26 cellular contexts compared by ENCODE assay signal in genomic region chr6:116941727-116942126, GRCh38.
DNase-seq lines count a peak whose midpoint lies in the region; ATAC-seq, FAIRE-seq and TF ChIP-seq lines count a peak whose summit lies in the region.
"Had no signal": no experiment of that assay in that cellular context is flagged by ENCODE, and none has a peak within 500 bp of the region (broad histone marks: within the 10 kb centered on the region; RNA-seq: fewer than 3 reads in every experiment).

No MANE protein-coding gene starts in this region.

- DNase-seq in H7: peak; percentile 9
- DNase-seq in PC-3: peak; percentile 34
- no peak for DNase-seq in H1 (ENCODE audit: low read depth in 1 of 2, low spot score in 2 of 2)
- DNase-seq in progenitor cell of endocrine pancreas (ENCODE audit: low spot score, unreplicated experiment): no peak
- no peak for DNase-seq in RKO (ENCODE audit: low spot score)
- DNase-seq: activated CD4-positive, alpha-beta memory T cell treated with anti-CD3 and anti-CD28 coated beads, Interleukin-2, amount 10 ng/mL, durations not matched to agents 7 days and 5 days; activated CD4-positive, CD25-positive, alpha-beta regulatory T cell treated with anti-CD3 and anti-CD28 coated beads, Interleukin-2, amount 50 U/mL, for 72 hours; activated CD8-positive, alpha-beta memory T cell treated with anti-CD3 and anti-CD28 coated beads, Interleukin-2, amount 50 U/mL, for 48 hours; activated naive CD4-positive, alpha-beta T cell treated with anti-CD3 and anti-CD28 coated beads, Interleukin-2, amount 50 U/mL, for 16 hours; amniotic stem cell; C1 segment of cervical spinal cord; DMS79; natural killer cell; NCI-H1092 treated with DMSO at 0.1 percent for 48 hours; NCI-H187; NCI-H226; retina; SIG-M5; T-helper 1 cell; trophoblast cell had no signal

- H3K36me3 ChIP-seq in H7 (replicated peaks; ENCODE audit: control insufficient read depth, insufficient read depth, low read length) (no peaks in the 10 kb centered on the region), PC-3 (ENCODE audit: low read depth, low read length) (no peaks in the 10 kb centered on the region), H1 (ENCODE audit: control insufficient read depth in 2 of 4, insufficient read depth in 4 of 4, low read length in 3 of 4) (no peaks in the 10 kb centered on the region)
- H3K36me3 ChIP-seq: breast epithelium had no signal

- H2AFZ ChIP-seq in PC-3 (ENCODE audit: low read length): no peak overlapping the region
- 0 out of 2 replicates have a peak overlapping the region, but pooled peaks have one; percentile 38 for H2AFZ ChIP-seq in H1 (ENCODE audit: low read length)

- peaks cover 48% of the 10 kb centered on the region for H3K4me1 Mint-ChIP-seq in progenitor cell of endocrine pancreas (ENCODE audit: low read depth)
- H3K4me1 Mint-ChIP-seq: activated CD4-positive, alpha-beta memory T cell treated with anti-CD3 and anti-CD28 coated beads, Interleukin-2, amount 10 ng/mL, durations not matched to agents 7 days and 5 days; activated T-helper 17 cell treated with anti-CD3 and anti-CD28 coated beads, Interleukin-2, amount 50 U/mL, for 72 hours; natural killer cell had no signal

- H3K27me3 ChIP-seq in H7 (ENCODE audit: control insufficient read depth, insufficient read depth, low read length): no peaks in the 10 kb centered on the region
- H3K27me3 ChIP-seq in PC-3 (ENCODE audit: low read length): no peaks in the 10 kb centered on the region
- H3K27me3 ChIP-seq in H1 (replicated peaks in 1 of 4; ENCODE audit: control insufficient read depth in 3 of 4, extremely low read depth in 1 of 4, insufficient read depth in 3 of 4, low read length in 3 of 4): no peaks in the 10 kb centered on the region
- H3K27me3 ChIP-seq: breast epithelium had no signal

- H4K5ac ChIP-seq in H1 (ENCODE audit: insufficient read length, low read depth, low read length): no peak overlapping the region

- no peak overlapping the region for H3K18ac ChIP-seq in H1 (ENCODE audit: extremely low read depth, low read length)

- ATAC-seq in PC-3 (peak; percentile 53; the same call in 1 of the 2 replicates), GM21447 (IDR thresholded peaks at IDR 0.05; ENCODE audit: unreplicated experiment) (no peak), HG03039 (IDR thresholded peaks at IDR 0.05; ENCODE audit: unreplicated experiment) (no peak)
- ATAC-seq: activated T-helper 17 cell treated with anti-CD3 and anti-CD28 coated beads, Interleukin-2, amount 50 U/mL, for 72 hours; natural killer cell had no signal

- H3K14ac ChIP-seq in H1 (ENCODE audit: insufficient read length): no peak overlapping the region

- no peak overlapping the region for H2BK20ac ChIP-seq in H1 (ENCODE audit: low read length)

- CTCF ChIA-PET in PC-3 (lab: Charles Lee): no interaction called here
- CTCF ChIA-PET in H1 (lab: Charles Lee; ENCODE audit: partially characterized antibody): interaction anchor here (0.7 to 1.6 kb wide), 12 partner anchors 9 to 327 kb away, joined by 3 to 7 read pairs (median 3); partner anchors contain the start of gene RFX6

- H2BK15ac ChIP-seq in H1 (ENCODE audit: low read length): no peak overlapping the region

- H3K9ac ChIP-seq in PC-3 (ENCODE audit: low read length) (no peak overlapping the region), H1 (replicated peaks in 1 of 4; ENCODE audit: extremely low read depth in 1 of 4, low read depth in 3 of 4, low read length in 3 of 4) (no peak overlapping the region)

- intact Hi-C loops in PC-3 (cut with micrococcal nuclease): loop anchor here (1.0 to 2.0 kb wide), 2 partner anchors 27 to 60 kb away; no protein-coding TSS in a partner anchor

- H4K20me1 ChIP-seq in PC-3 (ENCODE audit: low read length) (no peaks in the 10 kb centered on the region), H1 (replicated peaks in 1 of 2; ENCODE audit: control insufficient read depth in 1 of 2, insufficient read depth in 2 of 2, low read length in 2 of 2) (no peaks in the 10 kb centered on the region)

- no peak overlapping the region for H3K4me3 ChIP-seq in H7 (ENCODE audit: insufficient read depth, low read depth, low read length)
- H3K4me3 ChIP-seq in PC-3 (ENCODE audit: low read length): no peak overlapping the region
- no peak overlapping the region for H3K4me3 ChIP-seq in H1 (ENCODE audit: extremely low read depth in 1 of 4, insufficient read depth in 2 of 4, low read depth in 3 of 4, low read length in 4 of 4)
- H3K4me3 ChIP-seq: breast epithelium had no signal

- H3K4me1 ChIP-seq in PC-3 (ENCODE audit: insufficient read depth, low read length) (peaks cover 20% of the 10 kb centered on the region), H1 (replicated peaks in 1 of 4; ENCODE audit: control insufficient read depth in 3 of 4, insufficient read depth in 4 of 4, low read length in 3 of 4) (no peaks in the 10 kb centered on the region)
- H3K4me1 ChIP-seq: breast epithelium had no signal

- H2BK5ac ChIP-seq in H1 (ENCODE audit: low read depth, low read length): no peak overlapping the region

- H2AK5ac ChIP-seq in H1 (ENCODE audit: low read depth, low read length): no peak overlapping the region

- no peak for FAIRE-seq in H1 (lab: Jason Lieb, UNC)
- FAIRE-seq: GM18507, keratinocyte had no signal

- H3K9me3 Mint-ChIP-seq in progenitor cell of endocrine pancreas (ENCODE audit: low read depth): peaks cover 3% of the 10 kb centered on the region
- H3K9me3 Mint-ChIP-seq: activated CD4-positive, alpha-beta memory T cell treated with anti-CD3 and anti-CD28 coated beads, Interleukin-2, amount 10 ng/mL, durations not matched to agents 7 days and 5 days; activated T-helper 17 cell treated with anti-CD3 and anti-CD28 coated beads, Interleukin-2, amount 50 U/mL, for 72 hours had no signal

- H3K23ac ChIP-seq in H1 (ENCODE audit: insufficient read length): no peak overlapping the region

- no peak overlapping the region for H4K8ac ChIP-seq in H1 (ENCODE audit: extremely low read depth, insufficient read depth, low read length)

- no peak for TF ChIP-seq EP300 in H1 (IDR thresholded peaks at IDR 0.05; ENCODE audit: borderline replicate concordance in 1 of 2, low read depth in 2 of 2, low read length in 2 of 2)

- H2BK120ac ChIP-seq in H1 (replicated peaks; ENCODE audit: low read depth, low read length): no peak overlapping the region

- H3K79me2 ChIP-seq in PC-3 (ENCODE audit: low read length) (no peaks in the 10 kb centered on the region), H1 (ENCODE audit: control insufficient read depth in 1 of 2, insufficient read depth in 2 of 2, low read length in 2 of 2) (no peaks in the 10 kb centered on the region)

- BruUV-seq in PC-3 (replicated peaks; lab: Mats Ljungman, UMichigan): no TSS peak

- H3K4ac ChIP-seq in H1 (replicated peaks; ENCODE audit: insufficient read length, low read depth, low read length): no peak overlapping the region

- no peaks in the 10 kb centered on the region for H3K36me3 Mint-ChIP-seq in progenitor cell of endocrine pancreas (ENCODE audit: insufficient read depth)
- H3K36me3 Mint-ChIP-seq: natural killer cell had no signal

- POLR2A ChIA-PET in PC-3 (lab: Charles Lee; ENCODE audit: unreplicated experiment): no interaction called here
- POLR2A ChIA-PET in H1 (lab: Charles Lee; ENCODE audit: partially characterized antibody): no interaction called here

- peak; percentile 59 for TF ChIP-seq CTCF in PC-3 (conservative IDR thresholded peaks at IDR 0.05; ENCODE audit: low read depth, low read length)
- peak in 2 of 3 experiments; percentile 30 to 32; a peak in 2 of 4 replicates for TF ChIP-seq CTCF in H1 (IDR thresholded peaks at IDR 0.05; ENCODE audit: control extremely low read depth in 1 of 3, insufficient read depth in 1 of 3, low read depth in 1 of 3, low read length in 3 of 3)
- TF ChIP-seq CTCF in progenitor cell of endocrine pancreas (IDR thresholded peaks at IDR 0.05; ENCODE audit: unreplicated experiment): peak; percentile 27

- no peaks in the 10 kb centered on the region for H3K9me2 ChIP-seq in PC-3 (replicated peaks; ENCODE audit: low read length)

- H3K4me3 Mint-ChIP-seq in progenitor cell of endocrine pancreas (ENCODE audit: low read depth): no peak overlapping the region
- H3K4me3 Mint-ChIP-seq: activated CD4-positive, alpha-beta memory T cell treated with anti-CD3 and anti-CD28 coated beads, Interleukin-2, amount 10 ng/mL, durations not matched to agents 7 days and 5 days; activated T-helper 17 cell treated with anti-CD3 and anti-CD28 coated beads, Interleukin-2, amount 50 U/mL, for 72 hours; natural killer cell had no signal

- H3K4me2 ChIP-seq in PC-3 (ENCODE audit: low read length) (no peak overlapping the region), H1 (ENCODE audit: insufficient read depth in 1 of 2, low read depth in 2 of 2, low read length in 2 of 2) (no peak overlapping the region)

- no peaks in the 10 kb centered on the region for H3K9me3 ChIP-seq in PC-3 (ENCODE audit: low read length)
- no peaks in the 10 kb centered on the region for H3K9me3 ChIP-seq in H1 (ENCODE audit: insufficient read depth in 2 of 2, low read depth in 1 of 2, low read length in 1 of 2)
- H3K9me3 ChIP-seq: breast epithelium had no signal

- no peak overlapping the region for H2BK12ac ChIP-seq in H1 (ENCODE audit: low read depth, low read length)

- H3K56ac ChIP-seq in H1 (replicated peaks; ENCODE audit: insufficient read length, low read depth, low read length): no peak overlapping the region

- no peaks in the 10 kb centered on the region for H3F3A ChIP-seq in PC-3 (ENCODE audit: low read length, unreplicated experiment)

- no peaks in the 10 kb centered on the region for H3K27me3 Mint-ChIP-seq in progenitor cell of endocrine pancreas

- H3K79me1 ChIP-seq in H1 (ENCODE audit: low read depth, low read length): no peaks in the 10 kb centered on the region

- TF ChIP-seq RAD21 in H1 (IDR thresholded peaks at IDR 0.05 in 1 of 2, conservative IDR thresholded peaks at IDR 0.05 in 1 of 2; ENCODE audit: low read depth in 2 of 2, low read length in 2 of 2): peak; percentile 51 to 54

- 64% methylated on average over 4 of the region's 4 CpGs; no CpG with 5 or more reads in 1 of the 2 experiments for whole genome bisulfite sequencing in H1 (ENCODE audit: extremely low coverage in 1 of 2, insufficient coverage in 1 of 2, insufficient read length in 1 of 2, insufficient replicate concordance in 2 of 2, low coverage in 1 of 2, low lambda C conversion rate in 2 of 2, missing lambda C conversion rate in 1 of 2), 2 experiments

- H3K23me2 ChIP-seq in H1 (ENCODE audit: low read depth, low read length): no peaks in the 10 kb centered on the region

- H3K27ac Mint-ChIP-seq in progenitor cell of endocrine pancreas: peak overlapping the region; percentile 15
- H3K27ac Mint-ChIP-seq: activated CD4-positive, alpha-beta memory T cell treated with anti-CD3 and anti-CD28 coated beads, Interleukin-2, amount 10 ng/mL, durations not matched to agents 7 days and 5 days; activated T-helper 17 cell treated with anti-CD3 and anti-CD28 coated beads, Interleukin-2, amount 50 U/mL, for 72 hours; natural killer cell had no signal

- H3K27ac ChIP-seq in PC-3 (ENCODE audit: low read length): no peak overlapping the region
- H3K27ac ChIP-seq in H1 (ENCODE audit: low read depth, low read length): no peak overlapping the region
- H3K27ac ChIP-seq: breast epithelium had no signal

- H4K91ac ChIP-seq in H1 (replicated peaks; ENCODE audit: insufficient read length, low read length): no peak overlapping the region

- TF ChIP-seq POLR2A in H1 (IDR thresholded peaks at IDR 0.05; ENCODE audit: control extremely low read depth in 1 of 2, low read depth in 2 of 2, low read length in 2 of 2): no peak

Comparison
In these comparisons a context has a peak if more than half of its experiments do, and no peak if none do; other contexts are left out.
1. DNase-seq: peak in H7 (single experiment) and PC-3 (single experiment); none in H1 (0 of 2), progenitor cell of endocrine pancreas (single experiment) and RKO (single experiment).
2. Peak in every context shown above with its lines, with median percentiles within 50 percentile points of each other: CTCF ChIP-seq.